Comparison of ENCODE assay signal across 25 cellular contexts in the genomic region with DNA sequence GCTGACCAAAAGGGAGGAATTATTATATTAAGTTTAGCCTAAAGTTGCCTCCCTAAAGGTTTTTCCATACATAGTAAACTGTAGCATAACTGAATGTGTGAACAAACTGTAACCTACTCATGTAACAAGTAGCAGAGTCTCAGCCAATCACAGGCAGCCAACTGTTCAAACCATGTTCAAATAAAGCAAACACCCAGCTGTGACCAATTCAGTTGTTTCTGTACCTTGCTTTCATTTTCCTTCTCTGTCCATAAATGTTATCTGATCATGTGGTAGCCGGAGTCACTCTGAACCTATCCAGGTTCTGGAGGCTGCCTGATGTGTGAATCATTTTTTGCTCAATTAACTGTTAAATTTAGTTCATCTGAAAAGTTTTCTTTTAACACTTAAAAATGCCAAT.
DNase-seq lines count a peak whose midpoint lies in the region; ATAC-seq and TF ChIP-seq lines count a peak whose summit lies in the region.
"Had no signal": no experiment of that assay in that cellular context is flagged by ENCODE, and none has a peak within 500 bp of the region (broad histone marks: within the 10 kb centered on the region; RNA-seq: fewer than 3 reads in every experiment).

No MANE protein-coding gene starts in this region.

- H3K36me3 ChIP-seq in RWPE2 (ENCODE audit: low read depth) (no peaks in the 10 kb centered on the region; the same call in 1 of the 2 replicates), upper lobe of left lung (no peaks in the 10 kb centered on the region)
- H3K36me3 ChIP-seq: stomach, upper lobe of right lung had no signal

- no peaks in the 10 kb centered on the region for H3K27me3 ChIP-seq in RWPE2 (ENCODE audit: insufficient read depth, poor library complexity, severe bottlenecking)
- no peaks in the 10 kb centered on the region for H3K27me3 ChIP-seq in upper lobe of left lung
- H3K27me3 ChIP-seq: stomach, upper lobe of right lung had no signal

- peak; percentile 23 for DNase-seq in HCEC 1CT
- DNase-seq in RWPE2 (ENCODE audit: low spot score), result no peak
- peak; percentile 20 for DNase-seq in fibroblast of mammary gland (ENCODE audit: low read depth)
- peak; percentile 63 for DNase-seq in renal cortical epithelial cell (ENCODE audit: low read depth)
- no peak for DNase-seq in upper lobe of left lung
- no peak for DNase-seq in lower leg skin (ENCODE audit: low spot score in 2 of 2)
- DNase-seq: activated CD4-positive, alpha-beta T cell treated with anti-CD3 and anti-CD28 coated beads, Interleukin-2, amount 10 ng/mL, durations not matched to agents 7 days and 5 days; activated CD8-positive, alpha-beta memory T cell treated with anti-CD3 and anti-CD28 coated beads, Interleukin-2, amount 50 U/mL, for 48 hours; activated effector memory CD4-positive, alpha-beta T cell treated with anti-CD3 and anti-CD28 coated beads, Interleukin-2, amount 50 U/mL, for 16 hours; Calu3; effector CD4-positive, alpha-beta T cell; hippocampal formation; islet precursor cell; KBM-7; NCI-H1048; NCI-H2029 treated with DMSO at 0.1 percent for 48 hours; NCI-H510A treated with DMSO at 0.1 percent for 48 hours; nephron progenitor cell; posterior cingulate gyrus; SHP77 treated with DMSO at 0.1 percent for 48 hours; stimulated activated CD4-positive, alpha-beta T cell treated with anti-CD3 and anti-CD28 coated beads, Interleukin-2, amount 100 ng/mL, for 24 hours; stomach; upper lobe of right lung had no signal

- TF ChIP-seq CTCF in RWPE2 (IDR thresholded peaks at IDR 0.05; ENCODE audit: poor library complexity, severe bottlenecking), result no peak
- no peak for TF ChIP-seq CTCF in fibroblast of mammary gland (conservative IDR thresholded peaks at IDR 0.05; ENCODE audit: control insufficient read depth, insufficient read depth, low read depth, low read length)
- TF ChIP-seq CTCF in upper lobe of left lung (IDR thresholded peaks at IDR 0.05), result no peak
- TF ChIP-seq CTCF in lower leg skin (IDR thresholded peaks at IDR 0.05), result no peak

- H3K4me3 ChIP-seq in RWPE2 (ENCODE audit: severe bottlenecking) (no peak overlapping the region), fibroblast of mammary gland (ENCODE audit: control insufficient read depth, low read depth, low read length) (no peak overlapping the region), upper lobe of left lung (no peak overlapping the region), lower leg skin (ENCODE audit: low read depth, poor library complexity, severe bottlenecking) (no peak overlapping the region)
- H3K4me3 ChIP-seq: GM12878, stomach, upper lobe of right lung had no signal

- 82 to 85% methylated on average over 1 of the region's 1 CpG for WGBS in upper lobe of left lung, 2 donors
- 68 to 72% methylated on average over 1 of the region's 1 CpG for WGBS in lower leg skin, 2 donors

- TF ChIP-seq POLR2A in upper lobe of left lung (IDR thresholded peaks at IDR 0.05) (no peak), lower leg skin (IDR thresholded peaks at IDR 0.05) (no peak)

- H3K4me1 ChIP-seq in RWPE2 (ENCODE audit: insufficient read depth, poor library complexity, severe bottlenecking), result no peaks in the 10 kb centered on the region
- H3K4me1 ChIP-seq in upper lobe of left lung, result no peaks in the 10 kb centered on the region
- H3K4me1 ChIP-seq: stomach, upper lobe of right lung had no signal

- TF ChIP-seq EP300 in upper lobe of left lung (IDR thresholded peaks at IDR 0.05), result no peak

- H3K9me3 ChIP-seq in RWPE2 (ENCODE audit: severe bottlenecking) (no peaks in the 10 kb centered on the region), upper lobe of left lung (peaks cover 0 to 10% (median 0%) of the 10 kb centered on the region in 4 donors)

- H3K27ac ChIP-seq in RWPE2 (ENCODE audit: poor library complexity, severe bottlenecking) (no peak overlapping the region), upper lobe of left lung (no peak overlapping the region)
- H3K27ac ChIP-seq: stomach, upper lobe of right lung had no signal

- intact Hi-C loops in lower leg skin (cut with DNase I; ENCODE audit: low total_unique reads), result no loop called here

- ATAC-seq in RWPE2 (ENCODE audit: low read depth), result peak; percentile 35; the same call in 1 of the 3 replicates
- no peak for ATAC-seq in HG02759 (IDR thresholded peaks at IDR 0.05; ENCODE audit: unreplicated experiment)
- no peak for ATAC-seq in upper lobe of left lung (ENCODE audit: low FRiP score in 2 of 2)
- ATAC-seq: GM12878, upper lobe of right lung had no signal

Comparison
In these comparisons a context has a peak if more than half of its experiments do, and no peak if none do; other contexts are left out.
1. DNase-seq: peak in HCEC 1CT (single experiment), fibroblast of mammary gland (single experiment) and renal cortical epithelial cell (single experiment); none in RWPE2 (single experiment), upper lobe of left lung (0 of 2) and lower leg skin (0 of 2).